ENCODE assay signal across 15 cellular contexts in the genomic region with DNA sequence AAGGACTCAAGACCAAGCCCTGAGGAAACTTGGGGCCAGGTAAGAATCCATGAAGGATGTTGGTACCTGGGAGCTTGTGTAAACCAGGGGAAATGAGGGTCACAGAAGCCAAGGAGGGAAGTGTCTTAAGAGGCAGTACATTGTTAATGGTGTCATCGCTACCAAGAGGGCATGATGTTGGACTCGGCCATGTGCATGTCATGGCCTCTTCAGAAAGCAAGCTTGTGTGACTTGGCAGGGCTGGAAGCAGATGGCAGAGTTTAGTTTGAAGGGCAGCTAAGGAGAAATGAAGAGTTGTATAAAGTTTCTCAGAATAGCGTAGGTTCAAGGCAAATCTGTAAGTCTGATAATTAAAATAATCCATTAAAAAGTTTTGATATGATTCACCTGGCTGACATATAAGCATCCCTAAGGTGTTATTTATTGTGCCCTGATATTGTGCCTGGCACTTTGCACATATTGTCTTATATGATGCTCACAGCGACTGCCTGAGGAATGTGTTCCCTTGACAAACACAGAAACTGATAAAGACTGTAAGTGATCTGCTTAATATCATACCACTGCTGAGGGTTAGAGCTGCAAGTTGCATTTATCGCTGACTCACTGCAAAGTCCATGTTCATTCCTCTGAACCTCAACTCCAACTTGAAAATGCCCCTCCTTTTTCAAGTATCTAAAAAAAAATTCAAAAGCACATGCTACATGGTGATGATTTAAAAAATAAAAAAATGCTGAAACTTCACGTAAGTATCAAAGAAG.
DNase-seq lines count a peak whose midpoint lies in the region; ATAC-seq, FAIRE-seq and TF ChIP-seq lines count a peak whose summit lies in the region.
"Had no signal": no experiment of that assay in that cellular context is flagged by ENCODE, and none has a peak within 500 bp of the region (broad histone marks: within the 10 kb centered on the region; RNA-seq: fewer than 3 reads in every experiment).

No MANE protein-coding gene starts in this region.

- no peaks in the 10 kb centered on the region for H3K79me2 ChIP-seq in keratinocyte (ENCODE audit: control insufficient read depth, insufficient read depth, low read length)

- H3K4me1 ChIP-seq in adipocyte (ENCODE audit: control insufficient read depth, insufficient read depth, low read length) (no peaks in the 10 kb centered on the region), keratinocyte (ENCODE audit: control insufficient read depth, extremely low read depth, insufficient read depth, low read length) (peaks cover 4% of the 10 kb centered on the region), thyroid gland (no peaks in the 10 kb centered on the region)
- H3K4me1 ChIP-seq: BLaER1 had no signal

- POLR2A ChIA-PET in activated CD8-positive, alpha-beta T cell treated with anti-CD3 and anti-CD28 coated beads for 36 hours (lab: Charles Lee) = no interaction called here

- no peak for ATAC-seq in activated CD8-positive, alpha-beta T cell treated with anti-CD3 and anti-CD28 coated beads for 36 hours
- ATAC-seq in GM18868 (IDR thresholded peaks at IDR 0.05; ENCODE audit: unreplicated experiment) = no peak

- DNase-seq in adipocyte (ENCODE audit: low read depth) = peak; percentile 14
- DNase-seq in fibroblast of the aortic adventitia (ENCODE audit: low read depth) = peak; percentile 2
- no peak for DNase-seq in keratinocyte (ENCODE audit: low read depth, low spot score)
- peak; percentile 24 to 41 for DNase-seq in thyroid gland
- DNase-seq in activated CD8-positive, alpha-beta memory T cell treated with anti-CD3 and anti-CD28 coated beads, Interleukin-2, amount 50 U/mL, for 48 hours = no peak
- no peak for DNase-seq in activated CD8-positive, alpha-beta T cell treated with anti-CD3 and anti-CD28 coated beads for 36 hours
- DNase-seq: CD8-positive, alpha-beta memory T cell; HCEC 1CT; NCI-H2029; NCI-H2171 treated with DMSO at 0.1 percent for 48 hours; NCI-H510A had no signal

- 61 to 72% methylated on average over 6 of the region's 6 CpGs for WGBS in thyroid gland, 2 donors

- no peak overlapping the region for H3K27ac Mint-ChIP-seq in activated CD8-positive, alpha-beta T cell treated with anti-CD3 and anti-CD28 coated beads for 36 hours
- H3K27ac Mint-ChIP-seq: CD8-positive, alpha-beta memory T cell had no signal

- peak; percentile 68 for FAIRE-seq in keratinocyte (lab: Jason Lieb, UNC)
- FAIRE-seq: RCC 7860 had no signal

- no peaks in the 10 kb centered on the region for H3K9me1 ChIP-seq in keratinocyte (ENCODE audit: control insufficient read depth, extremely low read depth, insufficient read depth, low read length)

- H3K4me1 Mint-ChIP-seq in activated CD8-positive, alpha-beta T cell treated with anti-CD3 and anti-CD28 coated beads for 36 hours (ENCODE audit: low read depth) = no peaks in the 10 kb centered on the region
- H3K4me1 Mint-ChIP-seq: CD8-positive, alpha-beta memory T cell; IgD-negative memory B cell had no signal

- intact Hi-C loops in thyroid gland (cut with DNase I) = no loop called here
- intact Hi-C loops in activated CD8-positive, alpha-beta T cell treated with anti-CD3 and anti-CD28 coated beads for 36 hours (cut with micrococcal nuclease) = loop anchor here (10.0 kb wide), 1 partner anchor 235 kb away; no protein-coding TSS in a partner anchor

- H3K4me3 ChIP-seq in adipocyte (ENCODE audit: low read length) = no peak overlapping the region
- H3K4me3 ChIP-seq in fibroblast of the aortic adventitia (ENCODE audit: low read depth, low read length) = no peak overlapping the region
- no peak overlapping the region for H3K4me3 ChIP-seq in keratinocyte (ENCODE audit: control insufficient read depth in 2 of 3, extremely low read depth in 1 of 3, insufficient read depth in 2 of 3, low read depth in 1 of 3, low read length in 3 of 3)
- H3K4me3 ChIP-seq in thyroid gland (replicated peaks in 1 of 3) = no peak overlapping the region
- H3K4me3 ChIP-seq: BLaER1 had no signal

- dilution Hi-C loops in keratinocyte (cut with MboI; ENCODE audit: extremely low pct_ligation_motif_present, low sequenced_read_pairs) = no loop called here

- no peaks in the 10 kb centered on the region for H3K27me3 Mint-ChIP-seq in activated CD8-positive, alpha-beta T cell treated with anti-CD3 and anti-CD28 coated beads for 36 hours
- H3K27me3 Mint-ChIP-seq: CD8-positive, alpha-beta memory T cell had no signal

- no peak overlapping the region for H2AFZ ChIP-seq in keratinocyte (ENCODE audit: control insufficient read depth, low read length)

- H3K27me3 ChIP-seq in adipocyte (replicated peaks; ENCODE audit: control insufficient read depth, insufficient read depth, low read length) (no peaks in the 10 kb centered on the region), keratinocyte (ENCODE audit: control insufficient read depth, extremely low read depth, insufficient read depth, low read length) (no peaks in the 10 kb centered on the region), thyroid gland (no peaks in the 10 kb centered on the region)
- H3K27me3 ChIP-seq: BLaER1 had no signal

- H3K36me3 Mint-ChIP-seq in activated CD8-positive, alpha-beta T cell treated with anti-CD3 and anti-CD28 coated beads for 36 hours (ENCODE audit: low read depth) = no peaks in the 10 kb centered on the region
- H3K36me3 Mint-ChIP-seq: CD8-positive, alpha-beta memory T cell; IgD-negative memory B cell had no signal

- CTCF ChIA-PET in activated CD8-positive, alpha-beta T cell treated with anti-CD3 and anti-CD28 coated beads for 36 hours (lab: Charles Lee) = no interaction called here

- no peaks in the 10 kb centered on the region for H3K36me3 ChIP-seq in adipocyte (ENCODE audit: control insufficient read depth, insufficient read depth, low read length, severe bottlenecking)
- H3K36me3 ChIP-seq in keratinocyte (ENCODE audit: control insufficient read depth in 2 of 2, extremely low read depth in 1 of 2, insufficient read depth in 2 of 2, low read length in 2 of 2) = no peaks in the 10 kb centered on the region
- no peaks in the 10 kb centered on the region for H3K36me3 ChIP-seq in thyroid gland
- H3K36me3 ChIP-seq: BLaER1 had no signal

- no peaks in the 10 kb centered on the region for H4K20me1 ChIP-seq in keratinocyte (ENCODE audit: control insufficient read depth, extremely low read depth, insufficient read depth, low read length)
- H4K20me1 ChIP-seq: BLaER1 had no signal

- H3K4me3 Mint-ChIP-seq in activated CD8-positive, alpha-beta T cell treated with anti-CD3 and anti-CD28 coated beads for 36 hours = no peak overlapping the region
- H3K4me3 Mint-ChIP-seq: IgD-negative memory B cell had no signal

- H3K9ac ChIP-seq in adipocyte (ENCODE audit: low read length) = no peak overlapping the region
- no peak overlapping the region for H3K9ac ChIP-seq in keratinocyte (ENCODE audit: control insufficient read depth, extremely low read depth, insufficient read depth, low read length)
- H3K9ac ChIP-seq: BLaER1 had no signal

- TF ChIP-seq CTCF in fibroblast of the aortic adventitia (IDR thresholded peaks at IDR 0.05; ENCODE audit: insufficient read depth, low read length) (no peak), keratinocyte (optimal IDR thresholded peaks at IDR 0.05 in 1 of 3, IDR thresholded peaks at IDR 0.05 in 1 of 3, conservative IDR thresholded peaks at IDR 0.05 in 1 of 3; ENCODE audit: extremely low read depth in 1 of 3, insufficient read depth in 2 of 3, low read length in 3 of 3) (no peak), thyroid gland (IDR thresholded peaks at IDR 0.05) (no peak)
- no peak for TF ChIP-seq CTCF in activated CD8-positive, alpha-beta T cell treated with anti-CD3 and anti-CD28 coated beads for 36 hours (IDR thresholded peaks at IDR 0.05)

- no peak for TF ChIP-seq POLR2A in thyroid gland (IDR thresholded peaks at IDR 0.05)

- no peak overlapping the region for H3K27ac ChIP-seq in keratinocyte (ENCODE audit: control insufficient read depth, insufficient read depth, low read length)
- no peak overlapping the region for H3K27ac ChIP-seq in thyroid gland
- H3K27ac ChIP-seq: BLaER1 had no signal

- H3K9me3 Mint-ChIP-seq in activated CD8-positive, alpha-beta T cell treated with anti-CD3 and anti-CD28 coated beads for 36 hours = no peaks in the 10 kb centered on the region
- H3K9me3 Mint-ChIP-seq: IgD-negative memory B cell had no signal

- no peaks in the 10 kb centered on the region for H3K9me3 ChIP-seq in adipocyte (ENCODE audit: control insufficient read depth, low read length)
- no peaks in the 10 kb centered on the region for H3K9me3 ChIP-seq in keratinocyte (ENCODE audit: control insufficient read depth, low read depth, low read length)
- H3K9me3 ChIP-seq in thyroid gland = no peaks in the 10 kb centered on the region
- H3K9me3 ChIP-seq: BLaER1 had no signal

- no peak overlapping the region for H3K4me2 ChIP-seq in keratinocyte (ENCODE audit: control insufficient read depth, extremely low read depth, insufficient read depth, low read depth, low read length)
- H3K4me2 ChIP-seq: BLaER1 had no signal

Comparison
In these comparisons a context has a peak if more than half of its experiments do, and no peak if none do; other contexts are left out.
1. DNase-seq: peak in adipocyte (single experiment), fibroblast of the aortic adventitia (single experiment) and thyroid gland (2 of 2); none in keratinocyte (single experiment), activated CD8-positive, alpha-beta memory T cell treated with anti-CD3 and anti-CD28 coated beads, Interleukin-2, amount 50 U/mL, for 48 hours (single experiment) and activated CD8-positive, alpha-beta T cell treated with anti-CD3 and anti-CD28 coated beads for 36 hours (single experiment).